9 cellular contexts compared by ENCODE assay signal in genomic region chr2:175855794-175856453, GRCh38.
DNase-seq lines count a peak whose midpoint lies in the region; ATAC-seq and TF ChIP-seq lines count a peak whose summit lies in the region.
"Had no signal": no experiment of that assay in that cellular context is flagged by ENCODE, and none has a peak within 500 bp of the region (broad histone marks: within the 10 kb centered on the region; RNA-seq: fewer than 3 reads in every experiment).

No MANE protein-coding gene starts in this region.

- H3K4me1 ChIP-seq in PC-3 (ENCODE audit: insufficient read depth, low read length) (no peaks in the 10 kb centered on the region), foreskin keratinocyte (peaks cover 5% of the 10 kb centered on the region), osteoblast (ENCODE audit: insufficient read depth, low read length) (no peaks in the 10 kb centered on the region)

- H3K27ac ChIP-seq in PC-3 (ENCODE audit: low read length) (no peak overlapping the region), foreskin keratinocyte (peak overlapping the region; percentile 14), osteoblast (ENCODE audit: low read depth, low read length) (no peak overlapping the region)

- H3F3A ChIP-seq in PC-3 (ENCODE audit: low read length, unreplicated experiment): no peaks in the 10 kb centered on the region

- H3K79me2 ChIP-seq in PC-3 (ENCODE audit: low read length): no peaks in the 10 kb centered on the region
- H3K79me2 ChIP-seq in osteoblast (ENCODE audit: insufficient read depth, low read length): no peaks in the 10 kb centered on the region

- CTCF ChIA-PET in PC-3 (lab: Charles Lee): no interaction called here

- BruUV-seq in PC-3 (replicated peaks; lab: Mats Ljungman, UMichigan): no TSS peak

- POLR2A ChIA-PET in PC-3 (lab: Charles Lee; ENCODE audit: unreplicated experiment): no interaction called here

- no peak overlapping the region for H3K9ac ChIP-seq in PC-3 (ENCODE audit: low read length)

- H3K4me2 ChIP-seq in PC-3 (ENCODE audit: low read length) (no peak overlapping the region), osteoblast (ENCODE audit: insufficient read depth, low read length) (peak overlapping the region; percentile 55)

- H4K20me1 ChIP-seq in PC-3 (ENCODE audit: low read length) (no peaks in the 10 kb centered on the region), osteoblast (ENCODE audit: insufficient read depth, low read length) (no peaks in the 10 kb centered on the region)

- ATAC-seq in PC-3 (peak; percentile 60), foreskin keratinocyte (peak; percentile 99), HG03025 (IDR thresholded peaks at IDR 0.05; ENCODE audit: low FRiP score, unreplicated experiment) (no peak), GM21529 (IDR thresholded peaks at IDR 0.05; ENCODE audit: unreplicated experiment) (no peak), HG03039 (IDR thresholded peaks at IDR 0.05; ENCODE audit: unreplicated experiment) (no peak)

- H2AFZ ChIP-seq in PC-3 (ENCODE audit: low read length) (no peak overlapping the region), osteoblast (ENCODE audit: low read length) (peak overlapping the region; percentile 67)

- no peaks in the 10 kb centered on the region for H3K9me2 ChIP-seq in PC-3 (replicated peaks; ENCODE audit: low read length)

- TF ChIP-seq CTCF in PC-3 (conservative IDR thresholded peaks at IDR 0.05; ENCODE audit: low read depth, low read length): no peak
- TF ChIP-seq CTCF in foreskin keratinocyte (conservative IDR thresholded peaks at IDR 0.05): no peak
- no peak for TF ChIP-seq CTCF in osteoblast (IDR thresholded peaks at IDR 0.05; ENCODE audit: extremely low read depth, low read depth, low read length)

- H3K4me3 ChIP-seq in PC-3 (ENCODE audit: low read length): no peak overlapping the region
- no peak overlapping the region for H3K4me3 ChIP-seq in osteoblast (ENCODE audit: insufficient read depth, low read length)

- intact Hi-C loops in PC-3 (cut with micrococcal nuclease): no loop called here

- peak; percentile 67 for DNase-seq in EH (ENCODE audit: low read depth)
- peak; percentile 39 for DNase-seq in PC-3
- DNase-seq in foreskin keratinocyte: peak; percentile 49 to 74
- peak; percentile 55 for DNase-seq in osteoblast (ENCODE audit: insufficient read length, low spot score, missing footprints)
- DNase-seq in NOMO-1 treated with DMSO at 0.1 percent for 48 hours (lab: John Stamatoyannopoulos, UW; ENCODE audit: unreplicated experiment): no peak
- DNase-seq: activated CD4-positive, alpha-beta memory T cell treated with anti-CD3 and anti-CD28 coated beads, Interleukin-2, amount 10 ng/mL, durations not matched to agents 7 days and 5 days had no signal

- H3K36me3 ChIP-seq in PC-3 (ENCODE audit: low read depth, low read length) (no peaks in the 10 kb centered on the region), osteoblast (ENCODE audit: insufficient read depth, low read length) (no peaks in the 10 kb centered on the region)

- H3K27me3 ChIP-seq in PC-3 (ENCODE audit: low read length) (peaks cover 31% of the 10 kb centered on the region), foreskin keratinocyte (peaks cover 2% of the 10 kb centered on the region), osteoblast (ENCODE audit: insufficient read depth, low read length) (no peaks in the 10 kb centered on the region)

- H3K9me3 ChIP-seq in PC-3 (ENCODE audit: low read length): no peaks in the 10 kb centered on the region
- no peaks in the 10 kb centered on the region for H3K9me3 ChIP-seq in osteoblast (ENCODE audit: low read depth, low read length)

Comparison
In these comparisons a context has a peak if more than half of its experiments do, and no peak if none do; other contexts are left out.
1. ATAC-seq: peak in PC-3 (single experiment) and foreskin keratinocyte (single experiment); none in HG03025 (single experiment), GM21529 (single experiment) and HG03039 (single experiment).